Comparison of ENCODE assay signal across 16 cellular contexts in genomic region chr18:61738042-61738441, GRCh38.
DNase-seq lines count a peak whose midpoint lies in the region; ATAC-seq and TF ChIP-seq lines count a peak whose summit lies in the region.
"Had no signal": no experiment of that assay in that cellular context is flagged by ENCODE, and none has a peak within 500 bp of the region (broad histone marks: within the 10 kb centered on the region; RNA-seq: fewer than 3 reads in every experiment).

No MANE protein-coding gene starts in this region.

- 0 out of 22 replicates have a peak, but pooled peaks cover 0 to 5% (median 0%) of the 10 kb centered on the region in 11 experiments for H3K36me3 ChIP-seq in BLaER1 treated with 17β-estradiol and CSF1 and Interleukin-3, amounts not matched to agents 10 nM and 100 nM
- no peaks in the 10 kb centered on the region for H3K36me3 ChIP-seq in right atrium auricular region
- H3K36me3 ChIP-seq: pancreas had no signal

- H4K20me1 ChIP-seq in BLaER1 treated with 17β-estradiol and CSF1 and Interleukin-3, amounts not matched to agents 10 nM and 100 nM: no peaks in the 10 kb centered on the region

- peak overlapping the region; percentile 62 to 84 (median 73) for H3K4me2 ChIP-seq in BLaER1 treated with 17β-estradiol and CSF1 and Interleukin-3, amounts not matched to agents 10 nM and 100 nM

- peaks cover 0 to 14% (median 0%) of the 10 kb centered on the region in 11 experiments; a peak in 5 of 22 replicates for H3K27me3 ChIP-seq in BLaER1 treated with 17β-estradiol and CSF1 and Interleukin-3, amounts not matched to agents 10 nM and 100 nM
- H3K27me3 ChIP-seq in right atrium auricular region: no peaks in the 10 kb centered on the region
- H3K27me3 ChIP-seq: pancreas had no signal

- peaks cover 0 to 79% (median 68%) of the 10 kb centered on the region in 11 experiments; a peak in 20 of 22 replicates for H3K9me3 ChIP-seq in BLaER1 treated with 17β-estradiol and CSF1 and Interleukin-3, amounts not matched to agents 10 nM and 100 nM (replicated peaks in 1 of 11)
- H3K9me3 ChIP-seq in right atrium auricular region: no peaks in the 10 kb centered on the region
- H3K9me3 ChIP-seq: Caco-2, pancreas had no signal

- 0 out of 20 replicates have a peak overlapping the region, but pooled peaks of 1 of the 10 experiments have one; percentile 13 for H3K4me3 ChIP-seq in BLaER1 treated with 17β-estradiol and CSF1 and Interleukin-3, amounts not matched to agents 10 nM and 100 nM
- H3K4me3 ChIP-seq in right atrium auricular region: no peak overlapping the region
- H3K4me3 ChIP-seq in skeletal muscle cell (ENCODE audit: low read depth, low read length): no peak overlapping the region
- H3K4me3 ChIP-seq: pancreas had no signal

- peak overlapping the region; percentile 16 to 81 (median 71); a peak in 20 of 22 replicates for H3K27ac ChIP-seq in BLaER1 treated with 17β-estradiol and CSF1 and Interleukin-3, amounts not matched to agents 10 nM and 100 nM
- peak overlapping the region; percentile 70 for H3K27ac ChIP-seq in cingulate gyrus (ENCODE audit: low read depth, low read length)
- peak overlapping the region; percentile 80 to 83 for H3K27ac ChIP-seq in right atrium auricular region

- TF ChIP-seq CTCF in right atrium auricular region (IDR thresholded peaks at IDR 0.05): no peak

- peak overlapping the region in 1 of 11 experiments; percentile 17; a peak in 1 of 22 replicates for H3K9ac ChIP-seq in BLaER1 treated with 17β-estradiol and CSF1 and Interleukin-3, amounts not matched to agents 10 nM and 100 nM

- H3K4me1 ChIP-seq in BLaER1 treated with 17β-estradiol and CSF1 and Interleukin-3, amounts not matched to agents 10 nM and 100 nM: peaks cover 17 to 42% (median 26%) of the 10 kb centered on the region in 10 experiments
- peaks cover 0 to 26% of the 10 kb centered on the region in 2 donors for H3K4me1 ChIP-seq in right atrium auricular region
- H3K4me1 ChIP-seq: Caco-2 had no signal

- no peak for ATAC-seq in GM18502 (IDR thresholded peaks at IDR 0.05; ENCODE audit: poor library complexity, unreplicated experiment)
- no peak for ATAC-seq in HG03378 (IDR thresholded peaks at IDR 0.05; ENCODE audit: unreplicated experiment)
- ATAC-seq: activated naive CD8-positive, alpha-beta T cell treated with anti-CD3 and anti-CD28 coated beads, Interleukin-2, amount 50 U/mL, for 24 hours had no signal

- DNase-seq in right atrium auricular region (ENCODE audit: low spot score) (no peak), skeletal muscle cell (ENCODE audit: low read depth) (peak; percentile 47)
- no peak for DNase-seq in stimulated activated CD4-positive, alpha-beta T cell treated with anti-CD3 and anti-CD28 coated beads, Interleukin-4, amount 100 ng/mL, for 4 hours
- DNase-seq in activated CD4-positive, CD25-positive, alpha-beta regulatory T cell treated with anti-CD3 and anti-CD28 coated beads, Interleukin-2, amount 50 U/mL, for 72 hours: no peak
- DNase-seq: activated CD4-positive, alpha-beta T cell treated with anti-CD3 and anti-CD28 coated beads, Interleukin-2, amount 10 ng/mL, durations not matched to agents 7 days and 5 days; activated naive CD8-positive, alpha-beta T cell treated with anti-CD3 and anti-CD28 coated beads, Interleukin-2, amount 50 U/mL, for 24 hours; activated T-cell treated with anti-CD3 and anti-CD28 coated beads, Interleukin-2, amount 50 U/mL, for 48 hours; Caco-2; NCI-H2029 treated with DMSO at 0.1 percent for 48 hours; NCI-H774; pancreas; stimulated activated CD4-positive, alpha-beta T cell treated with anti-CD3 and anti-CD28 coated beads, Interleukin-2, amount 100 ng/mL, for 24 hours had no signal
